ENCODE assay signal across 18 cellular contexts in genomic region chr12:49582840-49583239, GRCh38. TPM values are rescaled to one million over a fixed set of nuclear protein-coding genes. Genes with fewer than 3 reads are reported as not detected.
DNase-seq lines count a peak whose midpoint lies in the region; ATAC-seq and TF ChIP-seq lines count a peak whose summit lies in the region.
"Had no signal": no experiment of that assay in that cellular context is flagged by ENCODE, and none has a peak within 500 bp of the region (broad histone marks: within the 10 kb centered on the region; RNA-seq: fewer than 3 reads in every experiment).

No MANE protein-coding gene starts in this region.

- H3K4me3 ChIP-seq in Caco-2 (ENCODE audit: low read depth, low read length), result no peak overlapping the region
- H3K4me3 ChIP-seq in rectal smooth muscle tissue (ENCODE audit: low read length), result no peak overlapping the region

- H3K36me3 ChIP-seq in Caco-2 (ENCODE audit: control insufficient read depth, insufficient read depth, low read length) (peaks cover 4% of the 10 kb centered on the region), rectal smooth muscle tissue (ENCODE audit: control insufficient read depth, insufficient read depth, low read length) (no peaks in the 10 kb centered on the region)

- CTCF ChIA-PET in Caco-2 (lab: Charles Lee), result interaction anchor here (0.5 to 1.7 kb wide), 10 partner anchors 14 to 264 kb away, joined by 3 to 13 read pairs (median 4); partner anchors contain the start of genes MCRS1, PRPF40B and TMBIM6

- ATAC-seq in left ventricle myocardium superior (peak; percentile 67), foreskin keratinocyte (no peak)
- ATAC-seq: CD8-positive, alpha-beta T cell; HCT116; natural killer cell; T-cell had no signal

- H3K27ac Mint-ChIP-seq in Caco-2 (ENCODE audit: unreplicated experiment), result peak overlapping the region; percentile 14
- H3K27ac Mint-ChIP-seq: activated naive CD4-positive, alpha-beta T cell treated with anti-CD3 and anti-CD28 coated beads, Interleukin-2, amount 10 ng/mL, durations not matched to agents 7 days and 5 days; CD8-positive, alpha-beta T cell; dendritic cell treated with granulocyte-macrophage colony-stimulating factor and Interleukin-4, amounts not matched to agents 40 ng/mL and 50 ng/mL, for 4 days; T-cell had no signal

- H3K9ac ChIP-seq in rectal smooth muscle tissue (ENCODE audit: low read length), result no peak overlapping the region

- H3K36me3 Mint-ChIP-seq in Caco-2 (ENCODE audit: insufficient read depth, unreplicated experiment), result peaks cover 24% of the 10 kb centered on the region
- H3K36me3 Mint-ChIP-seq: natural killer cell had no signal

- no peaks in the 10 kb centered on the region for H3K9me3 ChIP-seq in Caco-2

- no peaks in the 10 kb centered on the region for H3K27me3 Mint-ChIP-seq in Caco-2 (ENCODE audit: insufficient read depth, unreplicated experiment)
- H3K27me3 Mint-ChIP-seq: activated naive CD4-positive, alpha-beta T cell treated with anti-CD3 and anti-CD28 coated beads, Interleukin-2, amount 10 ng/mL, durations not matched to agents 7 days and 5 days; dendritic cell treated with granulocyte-macrophage colony-stimulating factor and Interleukin-4, amounts not matched to agents 40 ng/mL and 50 ng/mL, for 4 days; T-cell had no signal

- no peak overlapping the region for H3K4me3 Mint-ChIP-seq in Caco-2 (ENCODE audit: unreplicated experiment)
- H3K4me3 Mint-ChIP-seq: activated naive CD4-positive, alpha-beta T cell treated with anti-CD3 and anti-CD28 coated beads, Interleukin-2, amount 10 ng/mL, durations not matched to agents 7 days and 5 days; CD8-positive, alpha-beta T cell; dendritic cell treated with granulocyte-macrophage colony-stimulating factor and Interleukin-4, amounts not matched to agents 40 ng/mL and 50 ng/mL, for 4 days; natural killer cell; T-cell had no signal

- peak overlapping the region; percentile 6 for H3K27ac ChIP-seq in cingulate gyrus (ENCODE audit: low read depth, low read length)
- H3K27ac ChIP-seq in rectal smooth muscle tissue (ENCODE audit: low read depth, low read length), result peak overlapping the region; percentile 27
- no peak overlapping the region for H3K27ac ChIP-seq in foreskin keratinocyte

- POLR2A ChIA-PET in Caco-2 (lab: Charles Lee), result interaction anchor here (0.6 to 1.0 kb wide), 3 partner anchors 15 to 158 kb away, joined by 3 to 4 read pairs (median 3); partner anchors contain the start of gene MCRS1

- H3K4me1 ChIP-seq in Caco-2 (peaks cover 30% of the 10 kb centered on the region), rectal smooth muscle tissue (ENCODE audit: control insufficient read depth, insufficient read depth, low read length) (peaks cover 21% of the 10 kb centered on the region), foreskin keratinocyte (no peaks in the 10 kb centered on the region)

- intact Hi-C loops in Caco-2 (cut with micrococcal nuclease; ENCODE audit: unreplicated experiment), result no loop called here
- intact Hi-C loops in left ventricle myocardium superior (cut with micrococcal nuclease), result no loop called here

- no TSS peak for BruUV-seq in Caco-2 (replicated peaks; lab: Mats Ljungman, UMichigan)

- TF ChIP-seq CTCF in Caco-2 (IDR thresholded peaks at IDR 0.05; ENCODE audit: insufficient read depth in 1 of 2, low read depth in 1 of 2, low read length in 1 of 2, severe bottlenecking in 1 of 2, unreplicated experiment in 1 of 2), result no peak
- TF ChIP-seq CTCF in foreskin keratinocyte (conservative IDR thresholded peaks at IDR 0.05), result no peak

- H3K27me3 ChIP-seq in Caco-2 (replicated peaks; ENCODE audit: control insufficient read depth, insufficient read depth, low read length) (no peaks in the 10 kb centered on the region), rectal smooth muscle tissue (ENCODE audit: control insufficient read depth, insufficient read depth, low read length) (no peaks in the 10 kb centered on the region), foreskin keratinocyte (no peaks in the 10 kb centered on the region)

- H3K4me1 Mint-ChIP-seq in Caco-2 (ENCODE audit: low read depth, unreplicated experiment), result peaks cover 26% of the 10 kb centered on the region

- peak in 1 of 2 experiments; percentile 37 for DNase-seq in Caco-2
- peak; percentile 49 for DNase-seq in left ventricle myocardium superior
- no peak for DNase-seq in activated CD4-positive, alpha-beta T cell treated with anti-CD3 and anti-CD28 coated beads for 4 hours
- DNase-seq in effector CD8-positive, alpha-beta T cell (lab: John Stamatoyannopoulos, UW), result no peak
- no peak for DNase-seq in SW480 (ENCODE audit: low spot score)
- DNase-seq in foreskin keratinocyte, result no peak
- DNase-seq: activated naive CD4-positive, alpha-beta T cell treated with anti-CD3 and anti-CD28 coated beads, Interleukin-2, amount 10 ng/mL, durations not matched to agents 7 days and 5 days; CD8-positive, alpha-beta T cell; glutamatergic neuron; natural killer cell; NCI-H1105 treated with DMSO at 0.1 percent for 48 hours; NCI-H2081 treated with DMSO at 0.1 percent for 48 hours; stimulated activated CD4-positive, alpha-beta T cell treated with anti-CD3 and anti-CD28 coated beads, Interleukin-4, amount 100 ng/mL, for 4 hours; T-cell had no signal

- H3K9me3 Mint-ChIP-seq in Caco-2 (ENCODE audit: unreplicated experiment), result no peaks in the 10 kb centered on the region
- H3K9me3 Mint-ChIP-seq: activated naive CD4-positive, alpha-beta T cell treated with anti-CD3 and anti-CD28 coated beads, Interleukin-2, amount 10 ng/mL, durations not matched to agents 7 days and 5 days; CD8-positive, alpha-beta T cell; dendritic cell treated with granulocyte-macrophage colony-stimulating factor and Interleukin-4, amounts not matched to agents 40 ng/mL and 50 ng/mL, for 4 days; natural killer cell; T-cell had no signal

RNA-seq across cellular contexts. Expression of gene MCRS1, which starts 14.9 kb away (rescaled TPM):
- 115 and 122 TPM in 2 replicates for total RNA-seq in Caco-2 (2022)
- 94.4 TPM for total RNA-seq in left ventricle myocardium superior
- total RNA-seq in foreskin keratinocyte, result 71.0 and 74.0 TPM in 2 replicates
- polyA plus RNA-seq in foreskin keratinocyte, result 69.2 and 73.8 TPM in 2 replicates

RNA-seq across cellular contexts. Expression of gene FAM186B, which starts 22.6 kb away (rescaled TPM):
- total RNA-seq in Caco-2 (2022) (1.4 and 2.2 TPM in 2 replicates), left ventricle myocardium superior (0.47 TPM), foreskin keratinocyte (0.32 and 0.37 TPM in 2 replicates)
- 0.09 and 0.24 TPM in 2 replicates for polyA plus RNA-seq in foreskin keratinocyte

RNA-seq across cellular contexts. Expression of gene PRPF40B, which starts 40.5 kb away (rescaled TPM):
- total RNA-seq in Caco-2 (2022), result 33.3 and 33.4 TPM in 2 replicates
- total RNA-seq in left ventricle myocardium superior, result 21.1 TPM
- total RNA-seq in foreskin keratinocyte, result 26.6 TPM in 2 replicates
- polyA plus RNA-seq in foreskin keratinocyte, result 20.3 and 20.6 TPM in 2 replicates

RNA-seq across cellular contexts. Expression of gene KCNH3, which starts 44.0 kb away (rescaled TPM):
- total RNA-seq in Caco-2 (2022) (0.16 and 0.27 TPM in 2 replicates), left ventricle myocardium superior (0.30 TPM), foreskin keratinocyte (0.20 and 0.25 TPM in 2 replicates)
- 0.16 and 0.29 TPM in 2 replicates for polyA plus RNA-seq in foreskin keratinocyte
